In genomic region chr1:159653201-159653600, GRCh38 we compare ENCODE assay signal across 31 cellular contexts.
DNase-seq lines count a peak whose midpoint lies in the region; ATAC-seq and TF ChIP-seq lines count a peak whose summit lies in the region.
"Had no signal": no experiment of that assay in that cellular context is flagged by ENCODE, and none has a peak within 500 bp of the region (broad histone marks: within the 10 kb centered on the region; RNA-seq: fewer than 3 reads in every experiment).

No MANE protein-coding gene starts in this region.

- no peaks in the 10 kb centered on the region for H3K27me3 Mint-ChIP-seq in HFFc6 (ENCODE audit: insufficient read depth)

- H3K4me3 ChIP-seq in astrocyte of the spinal cord (ENCODE audit: low read depth, low read length) (no peak overlapping the region), fibroblast of pulmonary artery (replicated peaks; ENCODE audit: low read depth, low read length) (no peak overlapping the region)
- H3K4me3 ChIP-seq: esophagus muscularis mucosa, ovary, vagina had no signal

- DNase-seq in AG08396 (ENCODE audit: low spot score) (peak; percentile 3), HFFc6 (peak; percentile 62), astrocyte of the spinal cord (ENCODE audit: low read depth, low spot score) (peak; percentile 47), fibroblast of pulmonary artery (ENCODE audit: low read depth) (peak; percentile 63), NCI-H774 (lab: John Stamatoyannopoulos, UW) (no peak)
- no peak for DNase-seq in stimulated activated CD4-positive, alpha-beta T cell treated with anti-CD3 and anti-CD28 coated beads, Interleukin-1b, Interleukin-23, amount 100 ng/mL, for 48 hours
- DNase-seq: activated CD4-positive, alpha-beta T cell treated with anti-CD3 and anti-CD28 coated beads for 4 hours; activated naive CD4-positive, alpha-beta T cell treated with anti-CD3 and anti-CD28 coated beads, Interleukin-2, amount 50 U/mL, for 16 hours; BE2C; caudate nucleus; cortex of kidney; DMS 273 treated with DMSO at 0.1 percent for 48 hours; endodermal cell; mesenchymal stem cell; NCI-H146; NCI-H2107; NCI-H446 treated with DMSO at 0.1 percent for 48 hours; nephron progenitor cell; ovary; retina; SIG-M5; stimulated activated CD8-positive, alpha-beta memory T cell treated with anti-CD3 and anti-CD28 coated beads, Interleukin-4, amount 100 ng/mL, for 48 hours; stimulated activated naive CD8-positive, alpha-beta T cell treated with anti-CD3 and anti-CD28 coated beads, Interleukin-15, amount 100 ng/mL, for 72 hours; T1000; WERI-Rb-1 had no signal

- peak overlapping the region; percentile 55; the same call in 1 of the 2 replicates for H3K4me3 Mint-ChIP-seq in HFFc6
- H3K4me3 Mint-ChIP-seq: activated T-helper 17 cell treated with anti-CD3 and anti-CD28 coated beads, Interleukin-2, amount 50 U/mL, for 72 hours; endodermal cell; nephron progenitor cell; stimulated activated naive CD8-positive, alpha-beta T cell treated with anti-CD3 and anti-CD28 coated beads, Interleukin-15, amount 100 ng/mL, for 72 hours had no signal

- no peak for ATAC-seq in GM21528 (IDR thresholded peaks at IDR 0.05; ENCODE audit: low FRiP score, unreplicated experiment)
- ATAC-seq in GM19395 (IDR thresholded peaks at IDR 0.05; ENCODE audit: unreplicated experiment) = no peak
- ATAC-seq: activated T-helper 17 cell treated with anti-CD3 and anti-CD28 coated beads, Interleukin-2, amount 50 U/mL, for 72 hours; HCT116; stimulated activated naive CD8-positive, alpha-beta T cell treated with anti-CD3 and anti-CD28 coated beads, Interleukin-15, amount 100 ng/mL, for 72 hours had no signal

- H3K36me3 Mint-ChIP-seq in HFFc6 (ENCODE audit: low read depth) = no peaks in the 10 kb centered on the region

- no peaks in the 10 kb centered on the region for H3K9me3 Mint-ChIP-seq in HFFc6
- H3K9me3 Mint-ChIP-seq: activated T-helper 17 cell treated with anti-CD3 and anti-CD28 coated beads, Interleukin-2, amount 50 U/mL, for 72 hours; nephron progenitor cell; stimulated activated naive CD8-positive, alpha-beta T cell treated with anti-CD3 and anti-CD28 coated beads, Interleukin-15, amount 100 ng/mL, for 72 hours had no signal

- in situ Hi-C loops in astrocyte of the spinal cord (cut with HindIII; ENCODE audit: low sequenced_read_pairs) = no loop called here

- peaks cover 59% of the 10 kb centered on the region for H3K4me1 Mint-ChIP-seq in HFFc6 (ENCODE audit: low read depth)
- H3K4me1 Mint-ChIP-seq: activated T-helper 17 cell treated with anti-CD3 and anti-CD28 coated beads, Interleukin-2, amount 50 U/mL, for 72 hours; endodermal cell; nephron progenitor cell; stimulated activated naive CD8-positive, alpha-beta T cell treated with anti-CD3 and anti-CD28 coated beads, Interleukin-15, amount 100 ng/mL, for 72 hours had no signal

- peak overlapping the region; percentile 76 for H3K27ac Mint-ChIP-seq in HFFc6
- H3K27ac Mint-ChIP-seq: activated T-helper 17 cell treated with anti-CD3 and anti-CD28 coated beads, Interleukin-2, amount 50 U/mL, for 72 hours; endodermal cell; nephron progenitor cell; stimulated activated naive CD8-positive, alpha-beta T cell treated with anti-CD3 and anti-CD28 coated beads, Interleukin-15, amount 100 ng/mL, for 72 hours had no signal

- TF ChIP-seq CTCF in HFFc6 (IDR thresholded peaks at IDR 0.05) (no peak), astrocyte of the spinal cord (IDR thresholded peaks at IDR 0.05; ENCODE audit: low read depth, low read length) (no peak), fibroblast of pulmonary artery (IDR thresholded peaks at IDR 0.05; ENCODE audit: low read length, missing control alignments) (no peak)

Comparison
In these comparisons a context has a peak if more than half of its experiments do, and no peak if none do; other contexts are left out.
1. DNase-seq: peak in AG08396 (single experiment), HFFc6 (single experiment), astrocyte of the spinal cord (single experiment) and fibroblast of pulmonary artery (single experiment); none in stimulated activated CD4-positive, alpha-beta T cell treated with anti-CD3 and anti-CD28 coated beads, Interleukin-1b, Interleukin-23, amount 100 ng/mL, for 48 hours (single experiment) and NCI-H774 (single experiment).